In the genomic region with DNA sequence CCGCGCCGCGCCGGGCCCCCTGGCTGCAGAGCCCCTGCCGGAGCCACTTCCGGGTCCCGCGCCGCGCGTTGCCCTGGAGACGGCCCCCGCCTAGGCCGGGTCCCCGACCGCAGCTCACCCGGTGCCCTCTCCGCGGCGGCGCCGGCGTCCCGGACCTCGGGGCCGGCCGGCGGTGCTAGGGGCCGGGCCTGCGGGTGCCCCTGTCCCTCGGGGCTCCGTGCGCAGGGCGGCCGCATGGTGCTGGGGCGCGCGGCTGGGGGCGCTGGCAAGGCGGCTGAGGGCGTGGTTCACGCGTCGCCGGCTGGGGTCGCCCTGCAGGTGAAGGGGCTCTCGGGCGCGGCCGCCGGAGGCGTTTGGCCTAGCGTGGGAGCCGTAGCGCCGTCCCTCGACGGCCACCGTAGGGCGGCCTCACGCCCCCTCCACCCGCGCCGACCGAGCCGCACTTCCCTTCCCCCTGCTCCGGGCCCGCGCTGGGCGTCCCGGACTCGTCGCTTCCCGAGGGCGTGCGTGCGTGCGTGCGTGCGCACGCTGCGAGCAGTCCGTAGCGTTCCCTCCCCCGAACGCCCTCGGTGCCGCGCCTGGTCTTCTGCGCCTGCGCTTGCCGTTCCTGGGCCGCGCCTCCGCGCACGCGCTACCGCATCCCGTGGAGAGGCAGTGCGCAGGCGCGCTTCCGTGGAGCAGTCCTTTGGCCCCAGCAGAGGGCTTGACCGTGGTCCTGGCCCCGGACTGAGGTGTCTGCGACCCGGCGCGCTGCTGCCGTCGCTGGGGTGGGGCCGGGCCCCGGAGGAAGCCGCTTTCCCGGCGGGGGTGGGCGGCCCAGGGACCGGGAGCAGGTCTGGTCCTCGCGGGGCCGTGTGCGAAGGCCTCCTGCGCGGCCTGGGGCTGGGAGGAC, we compare ENCODE assay signal across 9 cellular contexts. TPM values are rescaled to one million over a fixed set of nuclear protein-coding genes. Genes with fewer than 3 reads are reported as not detected.
A peak's percentile ranks its signal among the peaks of the same experiment; 100 is the strongest.
DNase-seq lines count a peak whose midpoint lies in the region; ATAC-seq, FAIRE-seq and TF ChIP-seq lines count a peak whose summit lies in the region.
"Had no signal": no experiment of that assay in that cellular context is flagged by ENCODE, and none has a peak within 500 bp of the region (broad histone marks: within the 10 kb centered on the region; RNA-seq: fewer than 3 reads in every experiment).

A gene with protein sequence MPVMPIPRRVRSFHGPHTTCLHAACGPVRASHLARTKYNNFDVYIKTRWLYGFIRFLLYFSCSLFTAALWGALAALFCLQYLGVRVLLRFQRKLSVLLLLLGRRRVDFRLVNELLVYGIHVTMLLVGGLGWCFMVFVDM (minus strand): TSS at position 509 of the 892 bp plus-strand sequence. CDS start 1,975 bp downstream, outside the sequence.

- DNase-seq in BJ (ENCODE audit: low read depth) (peak; percentile 74), GM19239 (ENCODE audit: insufficient read length, low spot score) (peak; percentile 95), NCI-H524 (lab: John Stamatoyannopoulos, UW) (peak; percentile 95 to 99), choroid plexus epithelial cell (ENCODE audit: low read depth) (peak; percentile 98), kidney glomerular epithelial cell (lab: John Stamatoyannopoulos, UW) (peak; percentile 94)
- peak; percentile 98 for DNase-seq in activated CD4-positive, alpha-beta T cell treated with anti-CD3 and anti-CD28 coated beads for 36 hours
- DNase-seq in stimulated activated CD4-positive, alpha-beta T cell treated with anti-CD3 and anti-CD28 coated beads, Interleukin-15, amount 100 ng/mL, for 48 hours (ENCODE audit: low read depth in 2 of 2), result peak; percentile 93 to 95

- peak within 1 kb of the TSS; percentile 83 for H3K27ac Mint-ChIP-seq in activated CD4-positive, alpha-beta T cell treated with anti-CD3 and anti-CD28 coated beads for 36 hours

- no peaks in the 10 kb centered on the region for H3K9me3 Mint-ChIP-seq in activated CD4-positive, alpha-beta T cell treated with anti-CD3 and anti-CD28 coated beads for 36 hours (ENCODE audit: low read depth)

- peak; percentile 86 for FAIRE-seq in GM19239 (lab: Jason Lieb, UNC)
- FAIRE-seq: islet of Langerhans had no signal

- POLR2A ChIA-PET in BJ (lab: Charles Lee), result no interaction called here
- POLR2A ChIA-PET in activated CD4-positive, alpha-beta T cell treated with anti-CD3 and anti-CD28 coated beads for 36 hours (lab: Charles Lee), result no interaction called here

- peak within 1 kb of the TSS; percentile 77 for H3K4me3 Mint-ChIP-seq in activated CD4-positive, alpha-beta T cell treated with anti-CD3 and anti-CD28 coated beads for 36 hours

- TF ChIP-seq CTCF in BJ (IDR thresholded peaks at IDR 0.05; ENCODE audit: insufficient read depth, low read depth, low read length), result no peak
- no peak for TF ChIP-seq CTCF in choroid plexus epithelial cell (conservative IDR thresholded peaks at IDR 0.05; ENCODE audit: low read depth, low read length)

- ATAC-seq in HG03442 (IDR thresholded peaks at IDR 0.05; ENCODE audit: unreplicated experiment), result peak; percentile 76
- ATAC-seq in activated CD4-positive, alpha-beta T cell treated with anti-CD3 and anti-CD28 coated beads for 36 hours, result peak; percentile 92

- CTCF ChIA-PET in BJ (lab: Yijun Ruan, JAX), result interaction anchor here (1.0 to 2.0 kb wide), 6 partner anchors 9 to 321 kb away, joined by 3 to 12 read pairs (median 6); a partner anchor contains a TSS
- CTCF ChIA-PET in activated CD4-positive, alpha-beta T cell treated with anti-CD3 and anti-CD28 coated beads for 36 hours (lab: Charles Lee), result interaction anchor here (1.0 to 2.3 kb wide), 3 partner anchors 10 to 150 kb away, joined by 3 to 11 read pairs (median 4); no protein-coding TSS in a partner anchor

- no peaks in the 10 kb centered on the region for H3K27me3 Mint-ChIP-seq in activated CD4-positive, alpha-beta T cell treated with anti-CD3 and anti-CD28 coated beads for 36 hours

- H3K36me3 ChIP-seq in BJ (ENCODE audit: control insufficient read depth, insufficient read depth, low read length), result peaks cover 14% of the 10 kb centered on the region

- intact Hi-C loops in activated CD4-positive, alpha-beta T cell treated with anti-CD3 and anti-CD28 coated beads for 36 hours (cut with DNase I, micrococcal nuclease), result loop anchor here (1.0 to 10.0 kb wide), 13 partner anchors 9 to 1724 kb away; a partner anchor contains a TSS

- H3K4me3 ChIP-seq in BJ (ENCODE audit: low read depth, low read length), result peak within 1 kb of the TSS; percentile 60
- H3K4me3 ChIP-seq in choroid plexus epithelial cell (ENCODE audit: low read depth, low read length), result peak within 1 kb of the TSS; percentile 76

- no peaks in the 10 kb centered on the region; the same call in 1 of the 2 replicates for H3K27me3 ChIP-seq in BJ (ENCODE audit: control insufficient read depth, insufficient read depth, low read length)

- peaks cover 20% of the 10 kb centered on the region for H3K4me1 Mint-ChIP-seq in activated CD4-positive, alpha-beta T cell treated with anti-CD3 and anti-CD28 coated beads for 36 hours

- peaks cover 10% of the 10 kb centered on the region for H3K36me3 Mint-ChIP-seq in activated CD4-positive, alpha-beta T cell treated with anti-CD3 and anti-CD28 coated beads for 36 hours (ENCODE audit: low read depth)

RNA-seq across cellular contexts. Expression of the gene that starts here (rescaled TPM):
- polyA plus RNA-seq in BJ (2011; rRNA removed), result 12.3 and 20.7 TPM in 2 replicates
- 12.5 and 15.2 TPM in 2 replicates for polyA minus RNA-seq in BJ (2011; rRNA and poly(A)+ RNA removed)
- 10 to 100 TPM; 25.4 to 28.8 TPM for total RNA-seq in activated CD4-positive, alpha-beta T cell treated with anti-CD3 and anti-CD28 coated beads for 36 hours

Comparison
In these comparisons a context has a peak if more than half of its experiments do, and no peak if none do; other contexts are left out.
1. Peak in every context shown above with its lines: DNase-seq, ATAC-seq and H3K4me3 ChIP-seq.